22 cellular contexts compared by ENCODE assay signal in genomic region chr17:16473286-16474011, GRCh38.
"Had no signal": no experiment of that assay in that cellular context is flagged by ENCODE, and none has a peak within 500 bp of the region (broad histone marks: within the 10 kb centered on the region; RNA-seq: fewer than 3 reads in every experiment).

No MANE protein-coding gene starts in this region.

- H3K9me3 Mint-ChIP-seq: effector memory CD8-positive, alpha-beta T cell; naive thymus-derived CD8-positive, alpha-beta T cell; nephron progenitor cell; stimulated activated effector memory CD8-positive, alpha-beta T cell treated with anti-CD3 and anti-CD28 coated beads, Interleukin-12 subunit alpha, Interleukin-12 subunit beta, amount 100 ng/mL, for 72 hours; type B pancreatic cell had no signal

- H3K4me1 Mint-ChIP-seq: naive thymus-derived CD8-positive, alpha-beta T cell; stimulated activated effector memory CD8-positive, alpha-beta T cell treated with anti-CD3 and anti-CD28 coated beads, Interleukin-12 subunit alpha, Interleukin-12 subunit beta, amount 100 ng/mL, for 72 hours had no signal

- H3K4me3 ChIP-seq: gastrocnemius medialis, heart left ventricle, hepatocyte, pancreas, testis, tibial artery had no signal

- H3K4me2 ChIP-seq: hepatocyte had no signal

- H3K4me1 ChIP-seq: pancreas had no signal

- H3K27ac ChIP-seq: gastrocnemius medialis, heart left ventricle, hepatocyte, pancreas, testis, tibial artery had no signal

- ATAC-seq: effector memory CD8-positive, alpha-beta T cell; gastrocnemius medialis; heart left ventricle; left lobe of liver; naive thymus-derived CD8-positive, alpha-beta T cell; pancreas; sciatic nerve; stimulated activated effector memory CD8-positive, alpha-beta T cell treated with anti-CD3 and anti-CD28 coated beads, Interleukin-12 subunit alpha, Interleukin-12 subunit beta, amount 100 ng/mL, for 72 hours; stimulated activated naive CD8-positive, alpha-beta T cell treated with anti-CD3 and anti-CD28 coated beads, Interleukin-15, Interleukin-2, amounts not matched to agents 100 U/mL and 50 U/mL, for 24 hours had no signal

- H3K27me3 Mint-ChIP-seq: effector memory CD8-positive, alpha-beta T cell; naive thymus-derived CD8-positive, alpha-beta T cell; progenitor cell of endocrine pancreas had no signal

- H2AFZ ChIP-seq: hepatocyte had no signal

- H3K27me3 ChIP-seq: heart left ventricle, hepatocyte, pancreas, testis, tibial artery had no signal

- DNase-seq: cortex of kidney; effector memory CD8-positive, alpha-beta T cell; foreskin fibroblast; gastrocnemius medialis; heart left ventricle; kidney; naive thymus-derived CD8-positive, alpha-beta T cell; nephron progenitor cell; occipital lobe; pancreas; stimulated activated CD4-positive, alpha-beta T cell treated with anti-CD3 and anti-CD28 coated beads, Interleukin-2, amount 100 ng/mL, for 24 hours; stimulated activated CD4-positive, alpha-beta T cell treated with anti-CD3 and anti-CD28 coated beads, Interleukin-4, amount 100 ng/mL, for 24 hours; stimulated activated naive CD8-positive, alpha-beta T cell treated with anti-CD3 and anti-CD28 coated beads, Interleukin-15, Interleukin-2, amounts not matched to agents 100 U/mL and 50 U/mL, for 24 hours; substantia nigra; testis; tibial artery had no signal

- H3K36me3 ChIP-seq: gastrocnemius medialis, heart left ventricle, pancreas, tibial artery had no signal

- H3K4me3 Mint-ChIP-seq: effector memory CD8-positive, alpha-beta T cell; naive thymus-derived CD8-positive, alpha-beta T cell; nephron progenitor cell; stimulated activated effector memory CD8-positive, alpha-beta T cell treated with anti-CD3 and anti-CD28 coated beads, Interleukin-12 subunit alpha, Interleukin-12 subunit beta, amount 100 ng/mL, for 72 hours; type B pancreatic cell had no signal

- H3K36me3 Mint-ChIP-seq: naive thymus-derived CD8-positive, alpha-beta T cell; type B pancreatic cell had no signal

- H3K9me3 ChIP-seq: gastrocnemius medialis, heart left ventricle, pancreas, testis, tibial artery had no signal

- H3K27ac Mint-ChIP-seq: effector memory CD8-positive, alpha-beta T cell; nephron progenitor cell; progenitor cell of endocrine pancreas; stimulated activated effector memory CD8-positive, alpha-beta T cell treated with anti-CD3 and anti-CD28 coated beads, Interleukin-12 subunit alpha, Interleukin-12 subunit beta, amount 100 ng/mL, for 72 hours; type B pancreatic cell had no signal
